ENCODE assay signal across 19 cellular contexts in genomic region chr7:116569737-116570136, GRCh38. TPM values are rescaled to one million over a fixed set of nuclear protein-coding genes. Genes with fewer than 3 reads are reported as not detected.
DNase-seq lines count a peak whose midpoint lies in the region; ATAC-seq and TF ChIP-seq lines count a peak whose summit lies in the region.
"Had no signal": no experiment of that assay in that cellular context is flagged by ENCODE, and none has a peak within 500 bp of the region (broad histone marks: within the 10 kb centered on the region; RNA-seq: fewer than 3 reads in every experiment).

No MANE protein-coding gene starts in this region.

- H3K9me3 ChIP-seq in A673 (ENCODE audit: low read depth, low read length, poor library complexity, severe bottlenecking) (no peaks in the 10 kb centered on the region), HEK293 (ENCODE audit: control insufficient read depth, insufficient read depth, low read depth, low read length) (no peaks in the 10 kb centered on the region)
- H3K9me3 ChIP-seq: adrenal gland, lower lobe of right lung, vagina had no signal

- no peak overlapping the region for H3K27ac ChIP-seq in A673 (ENCODE audit: low read depth, low read length, poor library complexity, severe bottlenecking)
- H3K27ac ChIP-seq in HEK293 (ENCODE audit: extremely low read depth, low read depth, low read length), result no peak overlapping the region
- H3K27ac ChIP-seq: adrenal gland, lower lobe of right lung, vagina had no signal

- BruUV-seq in A673 (replicated peaks; lab: Mats Ljungman, UMichigan), result no TSS peak

- no peaks in the 10 kb centered on the region for H3K27me3 ChIP-seq in A673 (replicated peaks; ENCODE audit: insufficient read depth, low read depth, low read length, poor library complexity)
- H3K27me3 ChIP-seq: adrenal gland, vagina had no signal

- H3K36me3 Mint-ChIP-seq in activated B cell treated with CpG ODN at 0.5 μM for 24 hours (ENCODE audit: low read depth) (no peaks in the 10 kb centered on the region), glutamatergic neuron (ENCODE audit: unreplicated experiment) (no peaks in the 10 kb centered on the region)

- POLR2A ChIA-PET in A673 (lab: Charles Lee; ENCODE audit: low non-redundant PET) (interaction anchor here (0.5 kb wide), 1 partner anchor 43 kb away, joined by 3 read pairs; no protein-coding TSS in a partner anchor), HEK293 (lab: Yijun Ruan, JAX) (no interaction called here), activated B cell treated with CpG ODN at 0.5 μM for 24 hours (lab: Charles Lee) (interaction anchor here (0.9 kb wide), 1 partner anchor 44 kb away, joined by 3 read pairs; no protein-coding TSS in a partner anchor)

- peaks cover 22% of the 10 kb centered on the region for H3K4me1 Mint-ChIP-seq in activated B cell treated with CpG ODN at 0.5 μM for 24 hours
- no peaks in the 10 kb centered on the region for H3K4me1 Mint-ChIP-seq in glutamatergic neuron (ENCODE audit: low read depth, unreplicated experiment)
- H3K4me1 Mint-ChIP-seq: H9 had no signal

- H3K4me1 ChIP-seq in A673 (ENCODE audit: insufficient read depth, low read length, poor library complexity, severe bottlenecking) (peaks cover 61% of the 10 kb centered on the region), HEK293 (ENCODE audit: control insufficient read depth, insufficient read depth, low read length) (no peaks in the 10 kb centered on the region)

- no peak overlapping the region for H3K4me3 ChIP-seq in A673 (ENCODE audit: low read depth, low read length, poor library complexity, severe bottlenecking)
- H3K4me3 ChIP-seq in HEK293 (ENCODE audit: low read depth, low read length), result no peak overlapping the region
- no peak overlapping the region for H3K4me3 ChIP-seq in fibroblast of villous mesenchyme (ENCODE audit: low read depth, low read length)
- H3K4me3 ChIP-seq: adrenal gland, lower lobe of right lung, vagina had no signal

- DNase-seq in A673 (ENCODE audit: low spot score) (peak; percentile 78), activated B cell treated with CpG ODN at 0.5 μM for 24 hours (no peak), fibroblast of villous mesenchyme (ENCODE audit: low read depth) (peak; percentile 81), glutamatergic neuron (no peak), NOMO-1 treated with DMSO at 0.1 percent for 48 hours (lab: John Stamatoyannopoulos, UW; ENCODE audit: unreplicated experiment) (no peak)
- DNase-seq: activated CD4-positive, CD25-positive, alpha-beta regulatory T cell; adrenal gland; AML-193; effector CD8-positive, alpha-beta T cell; H9; hypothalamus; lower lobe of right lung; NCI-H1694; NCI-H774; nucleus accumbens had no signal

- CTCF ChIA-PET in A673 (lab: Charles Lee), result no interaction called here
- CTCF ChIA-PET in HEK293 (lab: Yijun Ruan, JAX), result no interaction called here
- CTCF ChIA-PET in activated B cell treated with CpG ODN at 0.5 μM for 24 hours (lab: Charles Lee), result no interaction called here

- no peaks in the 10 kb centered on the region for H3K9me3 Mint-ChIP-seq in activated B cell treated with CpG ODN at 0.5 μM for 24 hours
- no peaks in the 10 kb centered on the region for H3K9me3 Mint-ChIP-seq in glutamatergic neuron (ENCODE audit: unreplicated experiment)
- H3K9me3 Mint-ChIP-seq: H9 had no signal

- intact Hi-C loops in A673 (cut with micrococcal nuclease; ENCODE audit: unreplicated experiment), result no loop called here
- intact Hi-C loops in activated B cell treated with CpG ODN at 0.5 μM for 24 hours (cut with micrococcal nuclease), result no loop called here

- H3K36me3 ChIP-seq in A673 (ENCODE audit: insufficient read depth, low read length, poor library complexity, severe bottlenecking) (no peaks in the 10 kb centered on the region), HEK293 (ENCODE audit: control insufficient read depth in 2 of 2, insufficient read depth in 1 of 2, low read length in 2 of 2) (no peaks in the 10 kb centered on the region)
- H3K36me3 ChIP-seq: adrenal gland, lower lobe of right lung, vagina had no signal

- H3K27ac Mint-ChIP-seq in activated B cell treated with CpG ODN at 0.5 μM for 24 hours (no peak overlapping the region), glutamatergic neuron (ENCODE audit: unreplicated experiment) (no peak overlapping the region)
- H3K27ac Mint-ChIP-seq: H9 had no signal

- peaks cover 7% of the 10 kb centered on the region for H3K27me3 Mint-ChIP-seq in activated B cell treated with CpG ODN at 0.5 μM for 24 hours
- peaks cover 1% of the 10 kb centered on the region for H3K27me3 Mint-ChIP-seq in glutamatergic neuron (ENCODE audit: unreplicated experiment)

- TF ChIP-seq CTCF in A673 (conservative IDR thresholded peaks at IDR 0.05; ENCODE audit: low read depth, low read length) (no peak), HEK293 (tag by site-specific recombination; IDR thresholded peaks at IDR 0.05) (no peak), activated B cell treated with CpG ODN at 0.5 μM for 24 hours (IDR thresholded peaks at IDR 0.05) (no peak), fibroblast of villous mesenchyme (IDR thresholded peaks at IDR 0.05; ENCODE audit: insufficient read depth, low read depth, low read length) (no peak), glutamatergic neuron (IDR thresholded peaks at IDR 0.05; ENCODE audit: partially characterized antibody, unreplicated experiment) (no peak)

- ATAC-seq in activated B cell treated with CpG ODN at 0.5 μM for 24 hours (ENCODE audit: low read depth), result peak; percentile 45
- no peak for ATAC-seq in GM21576 (IDR thresholded peaks at IDR 0.05; ENCODE audit: unreplicated experiment)
- ATAC-seq in HG02870 (IDR thresholded peaks at IDR 0.05; ENCODE audit: unreplicated experiment), result no peak
- ATAC-seq: lower lobe of right lung had no signal

- H3K4me3 Mint-ChIP-seq in activated B cell treated with CpG ODN at 0.5 μM for 24 hours (no peak overlapping the region), glutamatergic neuron (ENCODE audit: unreplicated experiment) (no peak overlapping the region)
- H3K4me3 Mint-ChIP-seq: H9 had no signal

TF ChIP-seq in HEK293, 187 proteins besides CTCF, POLR2A, EP300 and RAD21:
- TF ChIP-seq ZNF548 (tag by site-specific recombination; IDR thresholded peaks at IDR 0.05), result no peak
- TF ChIP-seq ZEB2 (tag by site-specific recombination; IDR thresholded peaks at IDR 0.05), result 0 out of 2 replicates have a peak, but pooled peaks have one; percentile 37
- TF ChIP-seq SP3 (tag by site-specific recombination; IDR thresholded peaks at IDR 0.05), result peak; percentile 40; the same call in 1 of the 2 replicates
- no peak for TF ChIP-seq ZBTB21 (tag by site-specific recombination; IDR thresholded peaks at IDR 0.05)
- peak; percentile 67 for TF ChIP-seq ZNF629 (tag by site-specific recombination; IDR thresholded peaks at IDR 0.05)

RNA-seq across cellular contexts. Expression of gene CAV1, which starts 44.9 kb away (rescaled TPM):
- total RNA-seq in A673 (2021) (1,757 and 2,074 TPM in 2 replicates), activated B cell treated with CpG ODN at 0.5 μM for 24 hours (5.2 and 6.1 TPM in 2 replicates), fibroblast of villous mesenchyme (288 and 887 TPM in 2 replicates), glutamatergic neuron (ENCODE audit: unreplicated experiment) (0.78 TPM)

Comparison
In these comparisons a context has a peak if more than half of its experiments do, and no peak if none do; other contexts are left out.
1. DNase-seq: peak in A673 (single experiment) and fibroblast of villous mesenchyme (single experiment); none in activated B cell treated with CpG ODN at 0.5 μM for 24 hours (single experiment), glutamatergic neuron (single experiment) and NOMO-1 treated with DMSO at 0.1 percent for 48 hours (single experiment).
2. RNA of gene CAV1, which starts 44.9 kb away (total RNA-seq): 1,757 to 2,074 TPM in A673 and 288 to 887 TPM in fibroblast of villous mesenchyme; 5.2 to 6.1 TPM in activated B cell treated with CpG ODN at 0.5 μM for 24 hours and 0.78 TPM in glutamatergic neuron (single experiment); every median in the first group is over 10 times any median in the second.